Comparison of ENCODE assay signal across 9 cellular contexts in the genomic region with DNA sequence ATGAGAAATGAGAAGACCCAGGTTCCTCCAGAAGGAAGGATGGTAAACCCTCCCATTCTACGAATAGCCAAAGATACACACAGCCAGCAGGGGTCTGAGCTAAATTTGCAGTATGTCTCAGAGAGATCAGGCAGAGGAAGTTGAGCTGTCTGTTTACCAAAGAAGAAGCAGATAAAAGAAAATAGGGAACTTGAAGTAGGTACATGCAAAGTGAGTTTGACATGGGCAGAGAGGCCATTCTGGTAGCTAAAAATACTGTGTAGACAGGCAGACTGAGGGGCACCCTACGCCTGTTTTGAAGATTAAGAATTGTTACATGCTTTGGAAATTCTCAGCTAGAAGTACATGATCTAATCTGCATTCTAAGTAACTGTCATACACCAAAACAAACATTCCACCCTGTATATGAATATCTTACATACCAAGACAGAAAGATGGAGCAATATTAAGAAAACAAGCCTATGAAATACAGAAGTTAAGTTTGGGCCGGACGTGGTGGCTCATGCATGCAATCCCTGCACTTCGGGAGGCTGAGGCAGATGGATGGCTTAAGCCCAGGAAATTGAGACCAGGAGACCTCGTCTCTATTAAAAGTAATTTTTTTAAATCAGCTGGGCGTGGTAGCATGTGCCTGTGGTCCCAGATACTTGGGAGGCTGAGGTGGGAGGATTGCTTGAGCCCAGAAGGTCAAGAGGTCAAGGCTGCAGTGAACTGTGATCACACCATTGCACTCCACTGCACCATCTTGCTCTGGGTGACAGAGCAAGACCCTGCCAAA.
DNase-seq lines count a peak whose midpoint lies in the region; ATAC-seq lines count a peak whose summit lies in the region.
"Had no signal": no experiment of that assay in that cellular context is flagged by ENCODE, and none has a peak within 500 bp of the region (broad histone marks: within the 10 kb centered on the region; RNA-seq: fewer than 3 reads in every experiment).

No MANE protein-coding gene starts in this region.

- no peaks in the 10 kb centered on the region for H3K27me3 ChIP-seq in right cardiac atrium (ENCODE audit: control insufficient read depth, insufficient read depth)

- no peaks in the 10 kb centered on the region for H3K9me3 ChIP-seq in right cardiac atrium (ENCODE audit: control insufficient read depth, low read length)

- no peak overlapping the region for H3K4me3 ChIP-seq in right cardiac atrium (ENCODE audit: low read length)

- H3K4me1 ChIP-seq in right cardiac atrium (ENCODE audit: control insufficient read depth, insufficient read depth, low read length): peaks cover 9% of the 10 kb centered on the region

- DNase-seq in AML-193 (lab: John Stamatoyannopoulos, UW) (peak; percentile 92 to 96), SKM-1 (lab: John Stamatoyannopoulos, UW; ENCODE audit: unreplicated experiment) (peak; percentile 95), right cardiac atrium (no peak), glomerular visceral epithelial cell (ENCODE audit: extremely low spot score) (no peak), NCI-H1092 treated with DMSO at 0.1 percent for 48 hours (lab: John Stamatoyannopoulos, UW) (no peak), DMS53 (lab: John Stamatoyannopoulos, UW) (no peak)

- no peak overlapping the region for H3K27ac ChIP-seq in right cardiac atrium (ENCODE audit: low read length)

- 63% methylated on average over 7 of the region's 7 CpGs for WGBS in right cardiac atrium

- intact Hi-C loops in right cardiac atrium (cut with DNase I): no loop called here

- ATAC-seq in GM18873 (IDR thresholded peaks at IDR 0.05; ENCODE audit: low FRiP score, unreplicated experiment) (peak; percentile 87), HG03097 (IDR thresholded peaks at IDR 0.05; ENCODE audit: low FRiP score, unreplicated experiment) (peak; percentile 80), right cardiac atrium (peak; percentile 36 to 56)
- ATAC-seq: HCT116 had no signal

Comparison
In these comparisons a context has a peak if more than half of its experiments do, and no peak if none do; other contexts are left out.
1. DNase-seq: peak in AML-193 (2 of 2) and SKM-1 (single experiment); none in right cardiac atrium (0 of 3), glomerular visceral epithelial cell (single experiment), NCI-H1092 treated with DMSO at 0.1 percent for 48 hours (single experiment) and DMS53 (single experiment).
2. Peak in every context shown above with its lines, with median percentiles within 50 percentile points of each other: ATAC-seq.